Comparison of ENCODE assay signal across 10 cellular contexts in genomic region chr10:3778708-3779108, GRCh38. TPM values are rescaled to one million over a fixed set of nuclear protein-coding genes. Genes with fewer than 3 reads are reported as not detected.
DNase-seq lines count a peak whose midpoint lies in the region; ATAC-seq, FAIRE-seq and TF ChIP-seq lines count a peak whose summit lies in the region.
"Had no signal": no experiment of that assay in that cellular context is flagged by ENCODE, and none has a peak within 500 bp of the region (broad histone marks: within the 10 kb centered on the region; RNA-seq: fewer than 3 reads in every experiment).

No MANE protein-coding gene starts in this region.

- WGBS in A549 (ENCODE audit: missing lambda C conversion rate): 84% methylated on average over 3 of the region's 3 CpGs
- 78% methylated on average over 3 of the region's 3 CpGs for WGBS in prostate gland

- H3K27ac Mint-ChIP-seq in naive thymus-derived CD4-positive, alpha-beta T cell: peak overlapping the region; percentile 28 to 99 (median 83)

- no peaks in the 10 kb centered on the region for H4K20me1 ChIP-seq in PC-9 (ENCODE audit: insufficient read depth)

- H3K4me3 ChIP-seq in A549 (no peak overlapping the region), PC-9 (no peak overlapping the region), dorsolateral prefrontal cortex (peak overlapping the region in 43 of 59 donors; percentile 5 to 100 (median 93)), HAP-1 (no peak overlapping the region), prostate gland (no peak overlapping the region)
- H3K4me3 ChIP-seq in naive thymus-derived CD4-positive, alpha-beta T cell (ENCODE audit: low read length): peak overlapping the region; percentile 92

- H3K27me3 Mint-ChIP-seq in naive thymus-derived CD4-positive, alpha-beta T cell: peaks cover 0 to 6% (median 0%) of the 10 kb centered on the region in 5 donors

- in situ Hi-C loops in HAP-1 (cut with MboI; ENCODE audit: low sequenced_read_pairs): loop anchor here (25.0 kb wide), 1 partner anchor 591 kb away; no protein-coding TSS in a partner anchor

- TF ChIP-seq POLR2A in A549 (IDR thresholded peaks at IDR 0.05; ENCODE audit: low read length): no peak
- TF ChIP-seq POLR2A in prostate gland (IDR thresholded peaks at IDR 0.05): no peak

- peak overlapping the region in 7 of 10 donors; percentile 0 to 97 (median 25) for H3K4me3 Mint-ChIP-seq in naive thymus-derived CD4-positive, alpha-beta T cell

- ATAC-seq in A549: no peak
- no peak for ATAC-seq in naive thymus-derived CD4-positive, alpha-beta T cell

- FAIRE-seq in A549 (lab: Jason Lieb, UNC): no peak

- TF ChIP-seq CTCF in A549 (IDR thresholded peaks at IDR 0.05) (no peak), PC-9 (conservative IDR thresholded peaks at IDR 0.05) (no peak), dorsolateral prefrontal cortex (IDR thresholded peaks at IDR 0.05 in 54 of 56, conservative IDR thresholded peaks at IDR 0.05 in 2 of 56; ENCODE audit: low read depth in 1 of 56, partially characterized antibody in 56 of 56) (no peak), prostate gland (IDR thresholded peaks at IDR 0.05) (no peak)

- peaks cover 20 to 76% (median 31%) of the 10 kb centered on the region in 5 donors for H3K36me3 Mint-ChIP-seq in naive thymus-derived CD4-positive, alpha-beta T cell

- H3K27ac ChIP-seq in A549 (peak overlapping the region in 1 of 2 experiments; percentile 24; a peak in 1 of 6 replicates), PC-9 (peak overlapping the region; percentile 48), dorsolateral prefrontal cortex (peak overlapping the region in 54 of 59 donors; percentile 10 to 100 (median 99)), prostate gland (peak overlapping the region in 1 of 2 donors; percentile 78)
- H3K27ac ChIP-seq in naive thymus-derived CD4-positive, alpha-beta T cell (ENCODE audit: low read depth, low read length): no peak overlapping the region

- peaks cover 62% of the 10 kb centered on the region for H3F3A ChIP-seq in PC-9 (ENCODE audit: insufficient read depth, low read depth)

- DNase-seq in A549 (ENCODE audit: low read depth in 1 of 2, low spot score in 1 of 2) (no peak), PC-9 (no peak), dorsolateral prefrontal cortex (no peak), germinal center (ENCODE audit: low spot score) (no peak), HAP-1 (ENCODE audit: low spot score in 2 of 2) (no peak), DMS 273 (lab: John Stamatoyannopoulos, UW; ENCODE audit: unreplicated experiment) (no peak), prostate gland (ENCODE audit: low spot score) (no peak)
- DNase-seq in naive thymus-derived CD4-positive, alpha-beta T cell: no peak
- DNase-seq: activated CD4-positive, alpha-beta T cell treated with anti-CD3 and anti-CD28 coated beads, Interleukin-2, amount 50 U/mL, for 1 hour; COR-L47 had no signal

- no peak overlapping the region for H2AFZ ChIP-seq in PC-9

- intact Hi-C loops in PC-9 (cut with micrococcal nuclease; ENCODE audit: unreplicated experiment) (loop anchor here (10.0 kb wide), 1 partner anchor 854 kb away; no protein-coding TSS in a partner anchor), dorsolateral prefrontal cortex (cut with DNase I) (no loop called here), prostate gland (cut with DNase I) (no loop called here)
- intact Hi-C loops in naive thymus-derived CD4-positive, alpha-beta T cell (cut with micrococcal nuclease): loop anchor here (5.0 kb wide), 7 partner anchors 34 to 541 kb away; no protein-coding TSS in a partner anchor

- POLR2A ChIA-PET in A549 (lab: Yijun Ruan, JAX) (interaction anchor here (0.9 to 1.5 kb wide), 2 partner anchors 32 to 581 kb away, joined by 3 to 4 read pairs; no protein-coding TSS in a partner anchor), PC-9 (lab: Charles Lee; ENCODE audit: unreplicated experiment) (interaction anchor here (0.7 kb wide), 1 partner anchor 13 kb away, joined by 3 read pairs; no protein-coding TSS in a partner anchor)
- POLR2A ChIA-PET in naive thymus-derived CD4-positive, alpha-beta T cell (lab: Charles Lee): interaction anchor here (1.0 to 2.7 kb wide), 7 partner anchors 13 to 194 kb away, joined by 3 to 9 read pairs (median 3); no protein-coding TSS in a partner anchor

- peak overlapping the region; percentile 83 for H3K4me2 ChIP-seq in A549
- H3K4me2 ChIP-seq in PC-9: peak overlapping the region; percentile 83; the same call in 1 of the 2 replicates

- TF ChIP-seq RAD21 in A549 (conservative IDR thresholded peaks at IDR 0.05 in 1 of 2, IDR thresholded peaks at IDR 0.05 in 1 of 2): no peak

- H3K9me2 ChIP-seq in PC-9 (ENCODE audit: insufficient read depth): no peaks in the 10 kb centered on the region

- peaks cover 69% of the 10 kb centered on the region for H3K79me2 ChIP-seq in PC-9 (ENCODE audit: low read depth)

- no peaks in the 10 kb centered on the region for H3K27me3 ChIP-seq in PC-9 (ENCODE audit: insufficient read depth, low read depth)
- no peaks in the 10 kb centered on the region for H3K27me3 ChIP-seq in dorsolateral prefrontal cortex
- no peaks in the 10 kb centered on the region for H3K27me3 ChIP-seq in naive thymus-derived CD4-positive, alpha-beta T cell (ENCODE audit: control insufficient read depth in 2 of 2, insufficient read depth in 2 of 2, low read length in 2 of 2)
- no peaks in the 10 kb centered on the region for H3K27me3 ChIP-seq in HAP-1 (ENCODE audit: low read depth)
- no peaks in the 10 kb centered on the region for H3K27me3 ChIP-seq in prostate gland (replicated peaks; ENCODE audit: insufficient read depth)

- H3K4me1 ChIP-seq in A549 (peaks cover 75% of the 10 kb centered on the region), PC-9 (replicated peaks; ENCODE audit: insufficient read depth) (peaks cover 69% of the 10 kb centered on the region), HAP-1 (peaks cover 6% of the 10 kb centered on the region; the same call in 1 of the 2 replicates), prostate gland (replicated peaks) (no peaks in the 10 kb centered on the region)
- peaks cover 59 to 70% of the 10 kb centered on the region in 2 donors for H3K4me1 ChIP-seq in naive thymus-derived CD4-positive, alpha-beta T cell (ENCODE audit: control insufficient read depth in 2 of 2, insufficient read depth in 2 of 2, low read length in 2 of 2)

- no TSS peak for BruUV-seq in PC-9 (replicated peaks; lab: Mats Ljungman, UMichigan)

- CTCF ChIA-PET in A549 (lab: Yijun Ruan, JAX): interaction anchor here (0.8 to 1.0 kb wide), 2 partner anchors 273 to 581 kb away, joined by 3 read pairs; no protein-coding TSS in a partner anchor
- CTCF ChIA-PET in PC-9 (lab: Charles Lee): no interaction called here
- CTCF ChIA-PET in naive thymus-derived CD4-positive, alpha-beta T cell (lab: Charles Lee): interaction anchor here (0.6 to 0.8 kb wide), 2 partner anchors 326 to 458 kb away, joined by 3 read pairs; no protein-coding TSS in a partner anchor

- TF ChIP-seq EP300 in A549 (IDR thresholded peaks at IDR 0.05): no peak

- H3K9me3 Mint-ChIP-seq in naive thymus-derived CD4-positive, alpha-beta T cell: peaks cover 0 to 8% (median 0%) of the 10 kb centered on the region in 11 donors

- peaks cover 45% of the 10 kb centered on the region for H3K36me3 ChIP-seq in PC-9 (ENCODE audit: low read depth)
- H3K36me3 ChIP-seq in naive thymus-derived CD4-positive, alpha-beta T cell (ENCODE audit: control insufficient read depth in 2 of 3, insufficient read depth in 3 of 3, low read length in 3 of 3): peaks cover 4 to 63% (median 51%) of the 10 kb centered on the region in 3 experiments
- H3K36me3 ChIP-seq in HAP-1 (replicated peaks): peaks cover 70% of the 10 kb centered on the region
- H3K36me3 ChIP-seq in prostate gland: peaks cover 4 to 20% of the 10 kb centered on the region in 2 donors

- peaks cover 60 to 79% (median 73%) of the 10 kb centered on the region in 7 donors for H3K4me1 Mint-ChIP-seq in naive thymus-derived CD4-positive, alpha-beta T cell

- H3K9me3 ChIP-seq in A549 (no peaks in the 10 kb centered on the region), PC-9 (ENCODE audit: insufficient read depth, low read depth) (no peaks in the 10 kb centered on the region), HAP-1 (no peaks in the 10 kb centered on the region), prostate gland (no peaks in the 10 kb centered on the region)
- H3K9me3 ChIP-seq in naive thymus-derived CD4-positive, alpha-beta T cell (ENCODE audit: control insufficient read depth in 2 of 3, low read length in 3 of 3): no peaks in the 10 kb centered on the region

TF ChIP-seq in A549, 52 proteins besides CTCF, POLR2A, EP300 and RAD21 (continues in another document):
- no peak for TF ChIP-seq MAFK (IDR thresholded peaks at IDR 0.05; ENCODE audit: partially characterized antibody)
- 0 out of 2 replicates have a peak, but pooled peaks have one; percentile 16 for TF ChIP-seq TP53 (CRISPR knock-in tag; IDR thresholded peaks at IDR 0.05)
- no peak for TF ChIP-seq JUNB (IDR thresholded peaks at IDR 0.05)
- peak; percentile 25; the same call in 1 of the 2 replicates for TF ChIP-seq HOXA7 (CRISPR knock-in tag; IDR thresholded peaks at IDR 0.05)
- no peak for TF ChIP-seq RFX5 (IDR thresholded peaks at IDR 0.05)
- no peak for TF ChIP-seq KDM1A (IDR thresholded peaks at IDR 0.05; ENCODE audit: low read depth)
- TF ChIP-seq GATA3 (IDR thresholded peaks at IDR 0.05; ENCODE audit: borderline replicate concordance): no peak
- no peak for TF ChIP-seq RCOR1 (IDR thresholded peaks at IDR 0.05; ENCODE audit: low read depth, low read length)
- peak; percentile 81; the same call in 1 of the 2 replicates for TF ChIP-seq POLR2AphosphoS2 (conservative IDR thresholded peaks at IDR 0.05; ENCODE audit: low read length)
- TF ChIP-seq FOSB (CRISPR knock-in tag; IDR thresholded peaks at IDR 0.05): peak; percentile 75; the same call in 1 of the 2 replicates
- TF ChIP-seq CHD4 (IDR thresholded peaks at IDR 0.05; ENCODE audit: borderline replicate concordance): no peak
- TF ChIP-seq FOSL2 (IDR thresholded peaks at IDR 0.05): no peak
- TF ChIP-seq FOSL2 (CRISPR knock-in tag; IDR thresholded peaks at IDR 0.05): no peak
- TF ChIP-seq MAX (IDR thresholded peaks at IDR 0.05): no peak

RNA-seq across cellular contexts. Expression of gene KLF6, which starts 6.3 kb away (rescaled TPM):
- polyA plus RNA-seq in A549 (2011; rRNA removed): 71.5 and 86.8 TPM in 2 replicates
- polyA plus RNA-seq in A549 (2012; cell fraction: cytosol; rRNA removed): 67.2 and 78.1 TPM in 2 replicates
- polyA plus RNA-seq in A549 (2012; cell fraction: nucleus; rRNA removed): 193 and 204 TPM in 2 replicates
- polyA plus RNA-seq in A549 (2017; fragmentation: RNase III; extraction: RNeasy Plus Mini Kit Qiagen cat#74134 plus additional on column Dnase treatment): 30.5 to 31.9 TPM (median 30.6 TPM) in 3 replicates
- 384 and 462 TPM in 2 replicates for polyA minus RNA-seq in A549 (2011; rRNA and poly(A)+ RNA removed)
- total RNA-seq in PC-9 (2021): 27.7 and 41.9 TPM in 2 replicates
- 100 to 1,000 TPM in 1 of 120 experiments, 10 to 100 TPM in 119; 22.3 to 102 (median 41.8) TPM for total RNA-seq in dorsolateral prefrontal cortex
- 1,000 to 10,000 TPM in 1 of 5 experiments, 100 to 1,000 TPM in 4; 142 to 1,870 (median 168) TPM for total RNA-seq in naive thymus-derived CD4-positive, alpha-beta T cell
- 100 to 1,000 TPM; 153 to 190 TPM for polyA plus RNA-seq in naive thymus-derived CD4-positive, alpha-beta T cell
- total RNA-seq in prostate gland: 10 to 100 TPM; 17.5 to 42.3 TPM

Comparison
In these comparisons a context has a peak if more than half of its experiments do, and no peak if none do; other contexts are left out.
1. H3K4me3 ChIP-seq: peak in dorsolateral prefrontal cortex (43 of 59) and naive thymus-derived CD4-positive, alpha-beta T cell (single experiment); none in A549 (single experiment), PC-9 (single experiment), HAP-1 (single experiment) and prostate gland (0 of 2).
2. intact Hi-C loops: an anchor here in PC-9 (10.0 kb wide) and naive thymus-derived CD4-positive, alpha-beta T cell (5.0 kb wide); none called in dorsolateral prefrontal cortex and prostate gland.